In genomic region chr3:74537857-74538256, GRCh38 we compare ENCODE assay signal across 16 cellular contexts.
"Had no signal": no experiment of that assay in that cellular context is flagged by ENCODE, and none has a peak within 500 bp of the region (broad histone marks: within the 10 kb centered on the region; RNA-seq: fewer than 3 reads in every experiment).

No MANE protein-coding gene starts in this region.

- H3K36me3 ChIP-seq: esophagus squamous epithelium, pancreas had no signal

- DNase-seq: effector memory CD8-positive, alpha-beta T cell; esophagus squamous epithelium; foreskin melanocyte; head of caudate nucleus; kidney; left colon; mesendoderm; naive B cell; occipital lobe; stimulated activated CD4-positive, alpha-beta T cell treated with anti-CD3 and anti-CD28 coated beads, Interleukin-2, amount 100 ng/mL, for 48 hours had no signal

- H3K79me2 ChIP-seq: hepatocyte had no signal

- ATAC-seq: effector memory CD8-positive, alpha-beta T cell; left colon; right cardiac atrium had no signal

- H3K27ac ChIP-seq: epithelial cell of prostate, esophagus squamous epithelium, hepatocyte, pancreas had no signal

- H3K4me2 ChIP-seq: hepatocyte, smooth muscle cell had no signal

- H2AFZ ChIP-seq: hepatocyte had no signal

- H3K27me3 ChIP-seq: esophagus squamous epithelium, hepatocyte, pancreas had no signal

- H3K4me3 ChIP-seq: esophagus squamous epithelium, hepatocyte, lung, pancreas, smooth muscle cell had no signal

- H3K4me1 ChIP-seq: esophagus squamous epithelium, pancreas had no signal

- H3K9me3 ChIP-seq: esophagus squamous epithelium, pancreas had no signal
